ENCODE assay signal across 8 cellular contexts in genomic region chr11:17598700-17599459, GRCh38. TPM values are rescaled to one million over a fixed set of nuclear protein-coding genes. Genes with fewer than 3 reads are reported as not detected.
A peak's percentile ranks its signal among the peaks of the same experiment; 100 is the strongest.
DNase-seq lines count a peak whose midpoint lies in the region; ATAC-seq, FAIRE-seq and TF ChIP-seq lines count a peak whose summit lies in the region.

No MANE protein-coding gene starts in this region.

- H3K27ac ChIP-seq in A549 (no peak overlapping the region), left lung (no peak overlapping the region)

- no peak for TF ChIP-seq EP300 in A549 (IDR thresholded peaks at IDR 0.05)

- H3K4me1 ChIP-seq in A549 (no peaks in the 10 kb centered on the region), left lung (no peaks in the 10 kb centered on the region)

- H3K4me2 ChIP-seq in A549 = no peak overlapping the region

- CTCF ChIA-PET in A549 (lab: Yijun Ruan, JAX) = interaction anchor here (0.5 to 5.5 kb wide), 36 partner anchors 9 to 506 kb away, joined by 3 to 64 read pairs (median 3); partner anchors contain the start of genes KCNC1, MYOD1 and USH1C

- H3K4me1 Mint-ChIP-seq in chondrocyte (ENCODE audit: low read depth) = no peaks in the 10 kb centered on the region

- no peak for TF ChIP-seq POLR2A in A549 (IDR thresholded peaks at IDR 0.05; ENCODE audit: low read length)

- H3K27ac Mint-ChIP-seq in chondrocyte (ENCODE audit: unreplicated experiment) = no peak overlapping the region

- peaks cover 2% of the 10 kb centered on the region for H3K9me3 Mint-ChIP-seq in chondrocyte (ENCODE audit: low read depth)

- FAIRE-seq in A549 (lab: Jason Lieb, UNC) = peak; percentile 32

- peak; percentile 88 to 94 for TF ChIP-seq RAD21 in A549 (conservative IDR thresholded peaks at IDR 0.05 in 1 of 2, IDR thresholded peaks at IDR 0.05 in 1 of 2)

- ATAC-seq in A549 (peak; percentile 85 to 96), GM18498 (IDR thresholded peaks at IDR 0.05; ENCODE audit: unreplicated experiment) (peak; percentile 88), HG02973 (IDR thresholded peaks at IDR 0.05; ENCODE audit: unreplicated experiment) (peak; percentile 82), left lung (peak; percentile 92)

- POLR2A ChIA-PET in A549 (lab: Yijun Ruan, JAX) = no interaction called here

- peaks cover 0 to 16% of the 10 kb centered on the region in 2 donors for H3K27me3 ChIP-seq in left lung

- H3K4me3 Mint-ChIP-seq in chondrocyte (ENCODE audit: unreplicated experiment) = no peak overlapping the region

- intact Hi-C loops in left lung (cut with DNase I) = no loop called here

- H3K36me3 Mint-ChIP-seq in chondrocyte (ENCODE audit: low read depth) = no peaks in the 10 kb centered on the region

- 17% methylated on average over 16 of the region's 17 CpGs for WGBS in A549 (ENCODE audit: missing lambda C conversion rate)

- TF ChIP-seq CTCF in A549 (IDR thresholded peaks at IDR 0.05) (peak; percentile 86), chondrocyte (IDR thresholded peaks at IDR 0.05) (peak; percentile 91), left lung (IDR thresholded peaks at IDR 0.05) (peak; percentile 90 to 95)

- DNase-seq in A549 (ENCODE audit: low read depth in 1 of 2, low spot score in 1 of 2) (peak; percentile 59 to 62), NCI-H2107 treated with DMSO at 0.1 percent for 48 hours (lab: John Stamatoyannopoulos, UW; ENCODE audit: unreplicated experiment) (peak; percentile 31), chondrocyte (ENCODE audit: low spot score) (peak; percentile 64), left lung (peak; percentile 59 to 86)
- peak; percentile 45 for DNase-seq in activated CD4-positive, alpha-beta T cell treated with anti-CD3 and anti-CD28 coated beads for 1 hour
- peak; percentile 71 for DNase-seq in stimulated activated CD4-positive, alpha-beta T cell treated with anti-CD3 and anti-CD28 coated beads, Interleukin-4, amount 100 ng/mL, for 24 hours

- H3K4me3 ChIP-seq in A549 (no peak overlapping the region), left lung (no peak overlapping the region)

- peaks cover 33% of the 10 kb centered on the region for H3K27me3 Mint-ChIP-seq in chondrocyte (ENCODE audit: low read depth)

- no peaks in the 10 kb centered on the region for H3K36me3 ChIP-seq in left lung

- no peaks in the 10 kb centered on the region for H3K9me3 ChIP-seq in A549
- no peaks in the 10 kb centered on the region for H3K9me3 ChIP-seq in left lung

TF ChIP-seq in A549, 52 proteins besides CTCF, POLR2A, EP300 and RAD21:
- TF ChIP-seq FOXS1 (CRISPR knock-in tag; IDR thresholded peaks at IDR 0.05) (no peak), ATOH8 (CRISPR knock-in tag; IDR thresholded peaks at IDR 0.05; ENCODE audit: low read depth) (no peak), CHD2 (IDR thresholded peaks at IDR 0.05; ENCODE audit: low read length, partially characterized antibody) (no peak), SMC3 (IDR thresholded peaks at IDR 0.05) (peak; percentile 67), CHD4 (IDR thresholded peaks at IDR 0.05; ENCODE audit: borderline replicate concordance) (no peak), RFX5 (IDR thresholded peaks at IDR 0.05) (no peak), FOSB (CRISPR knock-in tag; IDR thresholded peaks at IDR 0.05) (no peak)

RNA-seq across cellular contexts. Expression of gene OTOG, which starts 51.8 kb away (rescaled TPM):
- polyA plus RNA-seq in A549 (2011; rRNA removed) = not detected in 2 replicates
- not detected in 2 replicates for polyA plus RNA-seq in A549 (2012; cell fraction: cytosol; rRNA removed)
- under 0.01 TPM in 1 of 2 replicates, not detected in the other for polyA plus RNA-seq in A549 (2012; cell fraction: nucleus; rRNA removed)
- not detected in 3 replicates for polyA plus RNA-seq in A549 (2017; fragmentation: RNase III; extraction: RNeasy Plus Mini Kit Qiagen cat#74134 plus additional on column Dnase treatment)
- not detected in 2 replicates for polyA minus RNA-seq in A549 (2011; rRNA and poly(A)+ RNA removed)
- 0.08 to 0.82 TPM in 2 of 3 replicates, not detected in the other for total RNA-seq in chondrocyte
- not detected for total RNA-seq in left lung

RNA-seq across cellular contexts. Expression of gene USH1C, which starts 54.7 kb away (rescaled TPM):
- polyA plus RNA-seq in A549 (2011; rRNA removed) (8.6 and 10.4 TPM in 2 replicates), A549 (2017; fragmentation: RNase III; extraction: RNeasy Plus Mini Kit Qiagen cat#74134 plus additional on column Dnase treatment) (1.8 to 3.2 TPM (median 2.8 TPM) in 3 replicates)
- polyA plus RNA-seq in A549 (2012; cell fraction: cytosol; rRNA removed) = 1.7 and 1.8 TPM in 2 replicates
- 2.7 and 3.1 TPM in 2 replicates for polyA plus RNA-seq in A549 (2012; cell fraction: nucleus; rRNA removed)
- polyA minus RNA-seq in A549 (2011; rRNA and poly(A)+ RNA removed) = 6.1 and 7.9 TPM in 2 replicates
- total RNA-seq in chondrocyte (0.72 to 0.92 TPM in 2 of 3 replicates, not detected in the other), left lung (under 1 TPM in 1 of 2 donors, not detected in 1; 0.63 TPM)
